Comparison of ENCODE assay signal across 12 cellular contexts in genomic region chr12:7186058-7186457, GRCh38. TPM values are rescaled to one million over a fixed set of nuclear protein-coding genes. Genes with fewer than 3 reads are reported as not detected.
DNase-seq lines count a peak whose midpoint lies in the region; FAIRE-seq and TF ChIP-seq lines count a peak whose summit lies in the region.
"Not testable (repeated sequence)": the region's sequence is repeated elsewhere in the genome, so short reads cannot be mapped to it uniquely, and the experiment has no call there.
"Had no signal": no experiment of that assay in that cellular context is flagged by ENCODE, and none has a peak within 500 bp of the region (broad histone marks: within the 10 kb centered on the region; RNA-seq: fewer than 3 reads in every experiment).

No MANE protein-coding gene starts in this region.

- peaks cover 28% of the 10 kb centered on the region for H3K4me1 ChIP-seq in BLaER1

- H3K36me3 ChIP-seq in BLaER1; bronchial epithelial cell (ENCODE audit: control insufficient read depth, insufficient read depth, low read length): not testable (repeated sequence)

- TF ChIP-seq CTCF in bronchial epithelial cell (IDR thresholded peaks at IDR 0.05; ENCODE audit: insufficient read depth, low read length, severe bottlenecking); nephron (IDR thresholded peaks at IDR 0.05; ENCODE audit: unreplicated experiment in 3 of 3); type B pancreatic cell (conservative IDR thresholded peaks at IDR 0.05): not testable (repeated sequence)

- not testable (repeated sequence) for H3K27ac ChIP-seq in BLaER1

- H3K4me2 ChIP-seq in BLaER1: peak overlapping the region; percentile 11; the same call in 1 of the 2 replicates

- peaks cover 21% of the 10 kb centered on the region for H3K4me1 Mint-ChIP-seq in nephron
- H3K4me1 Mint-ChIP-seq in type B pancreatic cell (ENCODE audit: unreplicated experiment): not testable (repeated sequence)

- H3K36me3 Mint-ChIP-seq in nephron (ENCODE audit: low read depth); type B pancreatic cell: not testable (repeated sequence)

- peak; percentile 4 for DNase-seq in ELF-1 (ENCODE audit: low read depth, low spot score)
- DNase-seq in HT1080 (ENCODE audit: low read depth): peak; percentile 3
- DNase-seq in bronchial epithelial cell (ENCODE audit: low read depth): peak; percentile 24
- DNase-seq in kidney tubule cell (ENCODE audit: low spot score): peak; percentile 7
- not testable (repeated sequence) for DNase-seq in type B pancreatic cell (ENCODE audit: extremely low spot score, unreplicated experiment)

- H3K9me3 Mint-ChIP-seq in nephron, type B pancreatic cell: not testable (repeated sequence)

- H3K9ac ChIP-seq in BLaER1: not testable (repeated sequence)

- H3K9me3 ChIP-seq in BLaER1: not testable (repeated sequence)

- not testable (repeated sequence) for FAIRE-seq in bronchial epithelial cell (lab: Jason Lieb, UNC)

- H3K27me3 ChIP-seq in BLaER1; bronchial epithelial cell (ENCODE audit: control insufficient read depth, insufficient read depth, low read length): not testable (repeated sequence)

- H3K4me3 Mint-ChIP-seq in nephron: peak overlapping the region in 2 of 3 experiments; percentile 17 to 37
- H3K4me3 Mint-ChIP-seq in type B pancreatic cell: peak overlapping the region; percentile 40

- not testable (repeated sequence) for H3K27ac Mint-ChIP-seq in nephron, type B pancreatic cell

- not testable (repeated sequence) for H3K27me3 Mint-ChIP-seq in nephron (ENCODE audit: low read depth)
- H3K27me3 Mint-ChIP-seq in type B pancreatic cell: peaks cover 12% of the 10 kb centered on the region

- not testable (repeated sequence) for H4K20me1 ChIP-seq in BLaER1

- not testable (repeated sequence) for H3K4me3 ChIP-seq in BLaER1; bronchial epithelial cell (ENCODE audit: low read depth, low read length)

RNA-seq across cellular contexts. Expression of gene PEX5, which starts 3.4 kb away (rescaled TPM):
- 20.5 and 22.1 TPM in 2 replicates for total RNA-seq in HT1080 (2014; rRNA removed; shearing (Covaris generic))
- 22.0 and 26.3 TPM in 2 replicates for polyA plus RNA-seq in HT1080 (2015; cell fraction: cytosol; rRNA removed)
- 37.3 and 39.3 TPM in 2 replicates for polyA plus RNA-seq in HT1080 (2015; cell fraction: nucleus; rRNA removed)
- total RNA-seq in bronchial epithelial cell (21.9 and 27.9 TPM in 2 replicates), type B pancreatic cell (ENCODE audit: low replicate concordance) (50.2 and 71.8 TPM in 2 replicates)

RNA-seq across cellular contexts. Expression of gene CLSTN3, which starts 55.9 kb away (rescaled TPM):
- total RNA-seq in HT1080 (2014; rRNA removed; shearing (Covaris generic)): 7.7 and 14.0 TPM in 2 replicates
- 7.9 and 13.1 TPM in 2 replicates for polyA plus RNA-seq in HT1080 (2015; cell fraction: cytosol; rRNA removed)
- polyA plus RNA-seq in HT1080 (2015; cell fraction: nucleus; rRNA removed): 81.6 and 107 TPM in 2 replicates
- total RNA-seq in bronchial epithelial cell (7.0 and 9.2 TPM in 2 replicates), type B pancreatic cell (ENCODE audit: low replicate concordance) (51.6 and 80.7 TPM in 2 replicates)
- polyA plus RNA-seq: CD14-positive monocyte had no signal

RNA-seq across cellular contexts. Expression of gene RBP5, which starts 57.4 kb away (rescaled TPM):
- not detected in 2 replicates for total RNA-seq in HT1080 (2014; rRNA removed; shearing (Covaris generic))
- polyA plus RNA-seq in HT1080 (2015; cell fraction: cytosol; rRNA removed): not detected in 2 replicates
- 0.14 and 0.57 TPM in 2 replicates for polyA plus RNA-seq in HT1080 (2015; cell fraction: nucleus; rRNA removed)
- total RNA-seq in bronchial epithelial cell: not detected in 2 replicates
- 1.0 and 1.2 TPM in 2 replicates for total RNA-seq in type B pancreatic cell (ENCODE audit: low replicate concordance)
- total RNA-seq: HFFc6 had no signal
- polyA plus RNA-seq: BJ; CD14-positive monocyte; CD8-positive, alpha-beta memory T cell; IgD-negative memory B cell had no signal
